In the genomic region with DNA sequence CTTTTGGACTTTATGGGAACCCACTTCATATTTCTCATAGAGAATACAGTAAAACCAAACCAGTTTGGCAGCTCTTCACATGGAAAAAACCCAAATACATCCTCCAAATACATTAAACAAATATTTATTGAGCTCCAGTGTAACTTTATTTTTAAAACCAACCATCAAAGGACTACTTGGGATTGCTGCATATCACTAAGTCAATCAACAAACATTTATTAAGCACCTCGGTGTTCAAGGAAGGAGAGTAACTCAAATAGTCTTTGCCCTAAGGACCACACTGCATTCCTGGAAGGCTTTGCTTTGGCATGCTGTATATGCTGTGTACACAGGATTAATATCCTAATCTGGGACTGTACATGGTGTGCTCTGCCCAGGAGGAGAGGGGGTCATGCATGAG, we compare ENCODE assay signal across 24 cellular contexts. TPM values are rescaled to one million over a fixed set of nuclear protein-coding genes. Genes with fewer than 3 reads are reported as not detected.
DNase-seq lines count a peak whose midpoint lies in the region; ATAC-seq and TF ChIP-seq lines count a peak whose summit lies in the region.
"Had no signal": no experiment of that assay in that cellular context is flagged by ENCODE, and none has a peak within 500 bp of the region (broad histone marks: within the 10 kb centered on the region; RNA-seq: fewer than 3 reads in every experiment).

No MANE protein-coding gene starts in this region.

- peak overlapping the region; percentile 59; the same call in 1 of the 2 replicates for H3K4me2 ChIP-seq in OCI-LY1 (ENCODE audit: low read length)

- H3K9me3 Mint-ChIP-seq in natural killer cell = no peaks in the 10 kb centered on the region
- H3K9me3 Mint-ChIP-seq in naive thymus-derived CD8-positive, alpha-beta T cell = no peaks in the 10 kb centered on the region
- H3K9me3 Mint-ChIP-seq: activated CD4-positive, alpha-beta memory T cell treated with anti-CD3 and anti-CD28 coated beads, Interleukin-2, amount 10 ng/mL, durations not matched to agents 7 days and 5 days; stimulated activated naive CD8-positive, alpha-beta T cell treated with anti-CD3 and anti-CD28 coated beads, Interleukin-15, amount 100 ng/mL, for 72 hours had no signal

- H3K4me1 ChIP-seq in OCI-LY1 (ENCODE audit: insufficient read depth, low read length, severe bottlenecking) (peaks cover 79% of the 10 kb centered on the region), left lung (peaks cover 32 to 49% of the 10 kb centered on the region in 2 donors)

- no peaks in the 10 kb centered on the region for H3K9me3 ChIP-seq in OCI-LY1 (ENCODE audit: low read length)
- no peaks in the 10 kb centered on the region for H3K9me3 ChIP-seq in left lung
- H3K9me3 ChIP-seq: neutrophil, tibial artery had no signal

- H3K4me3 ChIP-seq in OCI-LY1 (ENCODE audit: low read depth, low read length, poor library complexity, severe bottlenecking) = peak overlapping the region; percentile 14
- no peak overlapping the region for H3K4me3 ChIP-seq in left lung
- H3K4me3 ChIP-seq: tibial artery had no signal

- no peaks in the 10 kb centered on the region for H4K20me1 ChIP-seq in OCI-LY1 (ENCODE audit: insufficient read depth, low read length)

- no peaks in the 10 kb centered on the region for H3K27me3 Mint-ChIP-seq in natural killer cell (ENCODE audit: low read depth in 2 of 2)
- no peaks in the 10 kb centered on the region for H3K27me3 Mint-ChIP-seq in naive thymus-derived CD8-positive, alpha-beta T cell
- H3K27me3 Mint-ChIP-seq: activated CD4-positive, alpha-beta memory T cell treated with anti-CD3 and anti-CD28 coated beads, Interleukin-2, amount 10 ng/mL, durations not matched to agents 7 days and 5 days; B cell; stimulated activated naive CD8-positive, alpha-beta T cell treated with anti-CD3 and anti-CD28 coated beads, Interleukin-15, amount 100 ng/mL, for 72 hours had no signal

- H3K27me3 ChIP-seq in OCI-LY1 (ENCODE audit: insufficient read depth, low read length) (no peaks in the 10 kb centered on the region), left lung (no peaks in the 10 kb centered on the region)
- H3K27me3 ChIP-seq: neutrophil, tibial artery had no signal

- no peak overlapping the region for H2AFZ ChIP-seq in OCI-LY1 (ENCODE audit: low read length)

- DNase-seq in DMS53 (lab: John Stamatoyannopoulos, UW) (peak; percentile 42), DMS53 treated with DMSO at 0.1 percent for 48 hours (lab: John Stamatoyannopoulos, UW; ENCODE audit: unreplicated experiment) (no peak), left lung (no peak), natural killer cell (no peak)
- no peak for DNase-seq in naive thymus-derived CD8-positive, alpha-beta T cell
- DNase-seq: 8988T; activated CD4-positive, alpha-beta memory T cell treated with anti-CD3 and anti-CD28 coated beads, Interleukin-2, amount 10 ng/mL, durations not matched to agents 7 days and 5 days; activated CD4-positive, CD25-positive, alpha-beta regulatory T cell; activated naive CD4-positive, alpha-beta T cell treated with Interleukin-2 at 50 U/mL for 16 hours; activated T-cell treated with anti-CD3 and anti-CD28 coated beads, Interleukin-2, amount 50 U/mL, for 1 hour; amygdala; GOT3; hypothalamus; NCI-H1417 treated with DMSO at 0.1 percent for 48 hours; NCI-H524 treated with DMSO at 0.1 percent for 48 hours; RPMI8226; stimulated activated naive CD8-positive, alpha-beta T cell treated with anti-CD3 and anti-CD28 coated beads, Interleukin-15, amount 100 ng/mL, for 72 hours; T1000; tibial artery had no signal

- 0 out of 2 replicates have a peak, but pooled peaks cover 4% of the 10 kb centered on the region for H3F3A ChIP-seq in OCI-LY1 (ENCODE audit: insufficient read depth, low read length)

- POLR2A ChIA-PET in naive thymus-derived CD8-positive, alpha-beta T cell (lab: Charles Lee) = no interaction called here

- no peaks in the 10 kb centered on the region for H3K36me3 Mint-ChIP-seq in natural killer cell
- peaks cover 3 to 30% (median 5%) of the 10 kb centered on the region in 3 donors for H3K36me3 Mint-ChIP-seq in naive thymus-derived CD8-positive, alpha-beta T cell

- ATAC-seq in left lung (peak; percentile 25), GM21723 (IDR thresholded peaks at IDR 0.05; ENCODE audit: unreplicated experiment) (no peak), natural killer cell (no peak)
- ATAC-seq in naive thymus-derived CD8-positive, alpha-beta T cell = no peak
- ATAC-seq: stimulated activated naive CD8-positive, alpha-beta T cell treated with anti-CD3 and anti-CD28 coated beads, Interleukin-15, amount 100 ng/mL, for 72 hours had no signal

- no peak overlapping the region for H3K4me3 Mint-ChIP-seq in natural killer cell
- H3K4me3 Mint-ChIP-seq in naive thymus-derived CD8-positive, alpha-beta T cell = no peak overlapping the region
- H3K4me3 Mint-ChIP-seq: activated CD4-positive, alpha-beta memory T cell treated with anti-CD3 and anti-CD28 coated beads, Interleukin-2, amount 10 ng/mL, durations not matched to agents 7 days and 5 days; B cell; stimulated activated naive CD8-positive, alpha-beta T cell treated with anti-CD3 and anti-CD28 coated beads, Interleukin-15, amount 100 ng/mL, for 72 hours had no signal

- TF ChIP-seq CTCF in 22Rv1 (IDR thresholded peaks at IDR 0.05) (no peak), OCI-LY1 (IDR thresholded peaks at IDR 0.05; ENCODE audit: low read length) (no peak), left lung (IDR thresholded peaks at IDR 0.05) (no peak), natural killer cell (IDR thresholded peaks at IDR 0.05) (no peak)

- no peaks in the 10 kb centered on the region for H3K9me2 ChIP-seq in OCI-LY1 (ENCODE audit: low read depth, low read length)

- no peak overlapping the region for H3K27ac Mint-ChIP-seq in natural killer cell
- H3K27ac Mint-ChIP-seq in naive thymus-derived CD8-positive, alpha-beta T cell = peak overlapping the region in 3 of 10 donors; percentile 3 to 49 (median 46)
- H3K27ac Mint-ChIP-seq: activated CD4-positive, alpha-beta memory T cell treated with anti-CD3 and anti-CD28 coated beads, Interleukin-2, amount 10 ng/mL, durations not matched to agents 7 days and 5 days had no signal

- peaks cover 54% of the 10 kb centered on the region for H3K79me2 ChIP-seq in OCI-LY1 (ENCODE audit: insufficient read depth, low read length)

- H3K9ac ChIP-seq in OCI-LY1 (ENCODE audit: low read length) = no peak overlapping the region

- H3K36me3 ChIP-seq in OCI-LY1 (ENCODE audit: insufficient read depth, low read length) (peaks cover 32% of the 10 kb centered on the region), left lung (peaks cover 0 to 35% of the 10 kb centered on the region in 2 donors)

- intact Hi-C loops in left lung (cut with DNase I) = no loop called here
- intact Hi-C loops in natural killer cell (cut with micrococcal nuclease) = no loop called here

- peak overlapping the region; percentile 68 for H3K27ac ChIP-seq in 22Rv1
- H3K27ac ChIP-seq in OCI-LY1 (ENCODE audit: low read depth, low read length, poor library complexity, severe bottlenecking) = peak overlapping the region; percentile 63
- no peak overlapping the region for H3K27ac ChIP-seq in left lung
- H3K27ac ChIP-seq: neutrophil had no signal

- peaks cover 28 to 32% of the 10 kb centered on the region in 2 donors for H3K4me1 Mint-ChIP-seq in natural killer cell
- H3K4me1 Mint-ChIP-seq in naive thymus-derived CD8-positive, alpha-beta T cell = peaks cover 19 to 55% (median 43%) of the 10 kb centered on the region in 4 donors

RNA-seq across cellular contexts. Expression of a gene that starts 11.2 kb away (rescaled TPM):
- total RNA-seq in left lung (100 to 1,000 TPM; 144 to 186 TPM), natural killer cell (10 to 100 TPM; 54.0 to 63.3 (median 60.2) TPM)
- total RNA-seq in naive thymus-derived CD8-positive, alpha-beta T cell = 10 to 100 TPM; 42.6 to 43.2 TPM
- 10 to 100 TPM; 64.4 to 72.9 (median 68.3) TPM for polyA plus RNA-seq in naive thymus-derived CD8-positive, alpha-beta T cell

RNA-seq across cellular contexts. Expression of a gene that starts 25.1 kb away (rescaled TPM):
- total RNA-seq in left lung = 10 to 100 TPM; 34.7 to 43.8 TPM
- 10 to 100 TPM; 15.2 to 19.9 (median 18.0) TPM for total RNA-seq in natural killer cell
- 10 to 100 TPM; 14.4 to 16.4 TPM for total RNA-seq in naive thymus-derived CD8-positive, alpha-beta T cell
- 10 to 100 TPM; 14.0 to 18.8 (median 16.2) TPM for polyA plus RNA-seq in naive thymus-derived CD8-positive, alpha-beta T cell

Comparison
In these comparisons a context has a peak if more than half of its experiments do, and no peak if none do; other contexts are left out.
1. H3K27ac ChIP-seq: peak in 22Rv1 (single experiment) and OCI-LY1 (single experiment); none in left lung (0 of 2).